Comparison of ENCODE assay signal across 23 cellular contexts in genomic region chr11:118082880-118083543, GRCh38. TPM values are rescaled to one million over a fixed set of nuclear protein-coding genes. Genes with fewer than 3 reads are reported as not detected.
DNase-seq lines count a peak whose midpoint lies in the region; ATAC-seq and TF ChIP-seq lines count a peak whose summit lies in the region.
"Had no signal": no experiment of that assay in that cellular context is flagged by ENCODE, and none has a peak within 500 bp of the region (broad histone marks: within the 10 kb centered on the region; RNA-seq: fewer than 3 reads in every experiment).

No MANE protein-coding gene starts in this region.

- peak overlapping the region; percentile 46 for H3K27ac Mint-ChIP-seq in neural progenitor cell
- H3K27ac Mint-ChIP-seq: CD8-positive, alpha-beta T cell had no signal

- no peak for DNase-seq in heart left ventricle
- no peak for DNase-seq in neural progenitor cell (ENCODE audit: low spot score)
- DNase-seq in SW 1271 (lab: John Stamatoyannopoulos, UW), result no peak
- DNase-seq in stimulated activated CD4-positive, alpha-beta T cell treated with anti-CD3 and anti-CD28 coated beads, Interleukin-12 subunit alpha, Interleukin-12 subunit beta, amount 100 ng/mL, for 4 hours, result no peak
- DNase-seq in SK-N-DZ (ENCODE audit: low spot score), result no peak
- DNase-seq: ACHN; activated CD8-positive, alpha-beta memory T cell treated with anti-CD3 and anti-CD28 coated beads, Interleukin-2, amount 50 U/mL, for 48 hours; activated effector memory CD4-positive, alpha-beta T cell treated with anti-CD3 and anti-CD28 coated beads, Interleukin-2, amount 50 U/mL, for 16 hours; CD8-positive, alpha-beta T cell; DND-41; effector CD8-positive, alpha-beta T cell; esophagus squamous epithelium; naive thymus-derived CD4-positive, alpha-beta T cell; NCI-H1930 had no signal

- ATAC-seq in heart left ventricle, result peak in 2 of 4 donors; percentile 24 to 28
- no peak for ATAC-seq in HG03442 (IDR thresholded peaks at IDR 0.05; ENCODE audit: unreplicated experiment)
- ATAC-seq: CD8-positive, alpha-beta T cell; naive thymus-derived CD4-positive, alpha-beta T cell had no signal

- no peaks in the 10 kb centered on the region; a peak in 1 of 22 replicates for H4K20me1 ChIP-seq in BLaER1 treated with 17β-estradiol and CSF1 and Interleukin-3, amounts not matched to agents 10 nM and 100 nM
- no peaks in the 10 kb centered on the region for H4K20me1 ChIP-seq in neural progenitor cell (ENCODE audit: low read depth)

- H3K9me3 Mint-ChIP-seq in neural progenitor cell, result peaks cover 9% of the 10 kb centered on the region
- H3K9me3 Mint-ChIP-seq: central memory CD8-positive, alpha-beta T cell had no signal

- intact Hi-C loops in heart left ventricle (cut with DNase I), result no loop called here

- H3K4me3 ChIP-seq in BLaER1 treated with 17β-estradiol and CSF1 and Interleukin-3, amounts not matched to agents 10 nM and 100 nM, result no peak overlapping the region
- H3K4me3 ChIP-seq in heart left ventricle (no peak overlapping the region), neural progenitor cell (no peak overlapping the region)
- H3K4me3 ChIP-seq: esophagus squamous epithelium, lung had no signal

- peak overlapping the region in 10 of 11 experiments; percentile 2 to 66 (median 40); a peak in 14 of 22 replicates for H3K9ac ChIP-seq in BLaER1 treated with 17β-estradiol and CSF1 and Interleukin-3, amounts not matched to agents 10 nM and 100 nM
- no peak overlapping the region for H3K9ac ChIP-seq in neural progenitor cell

- H3K4me1 ChIP-seq in BLaER1 treated with 17β-estradiol and CSF1 and Interleukin-3, amounts not matched to agents 10 nM and 100 nM, result peaks cover 31 to 67% (median 44%) of the 10 kb centered on the region in 10 experiments
- H3K4me1 ChIP-seq in heart left ventricle, result peaks cover 0 to 40% (median 18%) of the 10 kb centered on the region in 12 donors
- H3K4me1 ChIP-seq in neural progenitor cell, result peaks cover 13% of the 10 kb centered on the region

- H3K36me3 Mint-ChIP-seq in neural progenitor cell, result no peaks in the 10 kb centered on the region

- peaks cover 28% of the 10 kb centered on the region for H3K4me1 Mint-ChIP-seq in neural progenitor cell

- H3K27me3 ChIP-seq in BLaER1 treated with 17β-estradiol and CSF1 and Interleukin-3, amounts not matched to agents 10 nM and 100 nM, result no peaks in the 10 kb centered on the region; a peak in 1 of 22 replicates
- no peaks in the 10 kb centered on the region for H3K27me3 ChIP-seq in heart left ventricle
- no peaks in the 10 kb centered on the region for H3K27me3 ChIP-seq in neural progenitor cell
- H3K27me3 ChIP-seq: esophagus squamous epithelium had no signal

- no peak for TF ChIP-seq CTCF in VCaP (conservative IDR thresholded peaks at IDR 0.05)
- no peak for TF ChIP-seq CTCF in heart left ventricle (IDR thresholded peaks at IDR 0.05)
- TF ChIP-seq CTCF in neural progenitor cell (IDR thresholded peaks at IDR 0.05), result no peak

- H3F3A ChIP-seq in neural progenitor cell (ENCODE audit: low read depth), result no peaks in the 10 kb centered on the region

- 58 to 77% (median 63%) methylated on average over 21 of the region's 21 CpGs for WGBS in heart left ventricle, 4 donors

- H3K27ac ChIP-seq in BLaER1 treated with 17β-estradiol and CSF1 and Interleukin-3, amounts not matched to agents 10 nM and 100 nM, result peak overlapping the region in 9 of 11 experiments; percentile 6 to 67 (median 58); a peak in 17 of 22 replicates
- H3K27ac ChIP-seq in VCaP, result peak overlapping the region; percentile 90
- H3K27ac ChIP-seq in heart left ventricle, result peak overlapping the region in 7 of 12 donors; percentile 20 to 76 (median 62)
- no peak overlapping the region for H3K27ac ChIP-seq in neural progenitor cell
- H3K27ac ChIP-seq: esophagus squamous epithelium, RWPE1 had no signal

- H3K4me2 ChIP-seq in BLaER1 treated with 17β-estradiol and CSF1 and Interleukin-3, amounts not matched to agents 10 nM and 100 nM, result peak overlapping the region; percentile 63 to 89 (median 73)
- peak overlapping the region; percentile 12 for H3K4me2 ChIP-seq in neural progenitor cell

- H3K27me3 Mint-ChIP-seq in neural progenitor cell (ENCODE audit: insufficient read depth, low read depth), result peaks cover 19% of the 10 kb centered on the region

- peak overlapping the region; percentile 63 for H2AFZ ChIP-seq in neural progenitor cell (replicated peaks)

- TF ChIP-seq POLR2A in heart left ventricle (IDR thresholded peaks at IDR 0.05), result no peak

- H3K9me3 ChIP-seq in BLaER1 treated with 17β-estradiol and CSF1 and Interleukin-3, amounts not matched to agents 10 nM and 100 nM (replicated peaks in 1 of 11), result peaks cover 23 to 33% (median 26%) of the 10 kb centered on the region in 11 experiments
- H3K9me3 ChIP-seq in heart left ventricle, result peaks cover 0 to 11% (median 0%) of the 10 kb centered on the region in 12 donors
- no peaks in the 10 kb centered on the region for H3K9me3 ChIP-seq in neural progenitor cell (ENCODE audit: low read depth)

- no peaks in the 10 kb centered on the region for H3K79me2 ChIP-seq in neural progenitor cell (ENCODE audit: low read depth)

- H3K36me3 ChIP-seq in BLaER1 treated with 17β-estradiol and CSF1 and Interleukin-3, amounts not matched to agents 10 nM and 100 nM, result peaks cover 0 to 6% (median 0%) of the 10 kb centered on the region in 11 experiments; a peak in 3 of 22 replicates
- H3K36me3 ChIP-seq in heart left ventricle (no peaks in the 10 kb centered on the region), neural progenitor cell (no peaks in the 10 kb centered on the region)

- H3K4me3 Mint-ChIP-seq in neural progenitor cell, result peak overlapping the region; percentile 3
- H3K4me3 Mint-ChIP-seq: CD8-positive, alpha-beta T cell; central memory CD8-positive, alpha-beta T cell; naive thymus-derived CD4-positive, alpha-beta T cell had no signal

RNA-seq across cellular contexts. Expression of gene SMIM35, which starts 3.8 kb away (rescaled TPM):
- total RNA-seq in heart left ventricle (under 1 TPM in 1 of 9 donors, not detected in 8; 0.21 TPM), neural progenitor cell (ENCODE audit: low replicate concordance) (not detected in 2 replicates)
- not detected for polyA plus RNA-seq in heart left ventricle
- polyA plus RNA-seq in SK-N-DZ (2014; cell fraction: cytosol; rRNA removed), result not detected in 2 replicates
- not detected in 2 replicates for polyA plus RNA-seq in SK-N-DZ (2014; cell fraction: nucleus; rRNA removed)
- total RNA-seq: esophagus squamous epithelium, NCI-H460, posterior vena cava, subcutaneous adipose tissue had no signal

RNA-seq across cellular contexts. Expression of gene TMPRSS4, which starts 6.1 kb away (rescaled TPM):
- total RNA-seq in heart left ventricle, result under 1 TPM in 3 of 9 donors, not detected in 6; 0.13 to 0.39 (median 0.32) TPM
- polyA plus RNA-seq in heart left ventricle, result under 1 TPM in 1 of 2 donors, not detected in 1; 0.26 TPM
- total RNA-seq in neural progenitor cell (ENCODE audit: low replicate concordance), result not detected in 2 replicates
- polyA plus RNA-seq in SK-N-DZ (2014; cell fraction: cytosol; rRNA removed), result not detected in 2 replicates
- polyA plus RNA-seq in SK-N-DZ (2014; cell fraction: nucleus; rRNA removed), result not detected in 2 replicates
- total RNA-seq: CD8-positive, alpha-beta T cell; naive thymus-derived CD4-positive, alpha-beta T cell; NCI-H460; posterior vena cava had no signal
- polyA plus RNA-seq: naive thymus-derived CD4-positive, alpha-beta T cell had no signal
